3 cellular contexts compared by ENCODE assay signal in genomic region chr10:85445702-85446101, GRCh38.
"Had no signal": no experiment of that assay in that cellular context is flagged by ENCODE, and none has a peak within 500 bp of the region (broad histone marks: within the 10 kb centered on the region; RNA-seq: fewer than 3 reads in every experiment).

No MANE protein-coding gene starts in this region.

- DNase-seq: GDM1, GF-D8 had no signal

- H3K4me3 ChIP-seq: GM12878 had no signal

- ATAC-seq: GM12878 had no signal
